ENCODE assay signal across 23 cellular contexts in genomic region chr9:9521033-9521779, GRCh38.
"Had no signal": no experiment of that assay in that cellular context is flagged by ENCODE, and none has a peak within 500 bp of the region (broad histone marks: within the 10 kb centered on the region; RNA-seq: fewer than 3 reads in every experiment).

No MANE protein-coding gene starts in this region.

- H3K27ac Mint-ChIP-seq: activated B cell treated with CpG ODN at 0.5 μM for 24 hours; activated naive CD8-positive, alpha-beta T cell treated with anti-CD3 and anti-CD28 coated beads for 36 hours; effector memory CD8-positive, alpha-beta T cell; nephron progenitor cell; stimulated activated naive CD8-positive, alpha-beta T cell treated with anti-CD3 and anti-CD28 coated beads, Interleukin-15, amount 100 ng/mL, for 72 hours; T-helper 1 cell treated with Interleukin-12 subunit alpha and Interleukin-12 subunit beta and Interleukin-4 antibody, amounts not matched to agents 30 μg/mL and 1 μg/mL, for 36 hours had no signal

- H3K9me3 Mint-ChIP-seq: activated B cell treated with CpG ODN at 0.5 μM for 24 hours; activated naive CD8-positive, alpha-beta T cell treated with anti-CD3 and anti-CD28 coated beads for 36 hours; nephron progenitor cell; T-helper 1 cell treated with Interleukin-12 subunit alpha and Interleukin-12 subunit beta and Interleukin-4 antibody, amounts not matched to agents 30 μg/mL and 1 μg/mL, for 36 hours had no signal

- H3K4me1 Mint-ChIP-seq: activated B cell treated with CpG ODN at 0.5 μM for 24 hours; activated naive CD8-positive, alpha-beta T cell treated with anti-CD3 and anti-CD28 coated beads for 36 hours; stimulated activated naive CD8-positive, alpha-beta T cell treated with anti-CD3 and anti-CD28 coated beads, Interleukin-15, amount 100 ng/mL, for 72 hours had no signal

- ATAC-seq: effector memory CD8-positive, alpha-beta T cell; gastrocnemius medialis; right lobe of liver; stimulated activated naive CD8-positive, alpha-beta T cell treated with anti-CD3 and anti-CD28 coated beads, Interleukin-15, amount 100 ng/mL, for 72 hours had no signal

- H3K4me3 Mint-ChIP-seq: activated B cell treated with CpG ODN at 0.5 μM for 24 hours; activated naive CD8-positive, alpha-beta T cell treated with anti-CD3 and anti-CD28 coated beads for 36 hours; effector memory CD8-positive, alpha-beta T cell; nephron progenitor cell; stimulated activated naive CD8-positive, alpha-beta T cell treated with anti-CD3 and anti-CD28 coated beads, Interleukin-15, amount 100 ng/mL, for 72 hours; T-helper 1 cell treated with Interleukin-12 subunit alpha and Interleukin-12 subunit beta and Interleukin-4 antibody, amounts not matched to agents 30 μg/mL and 1 μg/mL, for 36 hours had no signal

- DNase-seq: activated B cell treated with CpG ODN at 0.5 μM for 24 hours; activated CD4-positive, alpha-beta T cell treated with anti-CD3 and anti-CD28 coated beads for 4 hours; activated CD4-positive, alpha-beta T cell treated with anti-CD3 and anti-CD28 coated beads, Interleukin-2, amount 50 U/mL, for 48 hours; activated naive CD4-positive, alpha-beta T cell treated with Interleukin-2 at 50 U/mL for 16 hours; activated naive CD8-positive, alpha-beta T cell treated with anti-CD3 and anti-CD28 coated beads for 36 hours; activated T-cell treated with anti-CD3 and anti-CD28 coated beads, Interleukin-2, amount 50 U/mL, for 48 hours; colonic mucosa; dorsolateral prefrontal cortex; effector memory CD8-positive, alpha-beta T cell; esophagus squamous epithelium; gastrocnemius medialis; head of caudate nucleus; hypothalamus; left ventricle myocardium inferior; nephron progenitor cell; nucleus accumbens; right lobe of liver; stimulated activated CD4-positive, alpha-beta T cell treated with anti-CD3 and anti-CD28 coated beads, Interleukin-1b, Interleukin-23, amount 100 ng/mL, for 48 hours; stimulated activated naive CD8-positive, alpha-beta T cell treated with anti-CD3 and anti-CD28 coated beads, Interleukin-15, amount 100 ng/mL, for 72 hours; T1000; tibial artery; uterus had no signal

- H3K27me3 Mint-ChIP-seq: activated B cell treated with CpG ODN at 0.5 μM for 24 hours; activated naive CD8-positive, alpha-beta T cell treated with anti-CD3 and anti-CD28 coated beads for 36 hours; effector memory CD8-positive, alpha-beta T cell; stimulated activated naive CD8-positive, alpha-beta T cell treated with anti-CD3 and anti-CD28 coated beads, Interleukin-15, amount 100 ng/mL, for 72 hours had no signal

- H3K36me3 Mint-ChIP-seq: activated naive CD8-positive, alpha-beta T cell treated with anti-CD3 and anti-CD28 coated beads for 36 hours had no signal
